Comparison of ENCODE assay signal across 25 cellular contexts in genomic region chr10:652226-652625, GRCh38. TPM values are rescaled to one million over a fixed set of nuclear protein-coding genes. Genes with fewer than 3 reads are reported as not detected.
DNase-seq lines count a peak whose midpoint lies in the region; ATAC-seq and TF ChIP-seq lines count a peak whose summit lies in the region.
"Had no signal": no experiment of that assay in that cellular context is flagged by ENCODE, and none has a peak within 500 bp of the region (broad histone marks: within the 10 kb centered on the region; RNA-seq: fewer than 3 reads in every experiment).

No MANE protein-coding gene starts in this region.

- H4K20me1 ChIP-seq in GM23338 (replicated peaks; ENCODE audit: insufficient read depth): peaks cover 22% of the 10 kb centered on the region

- H3K4me3 ChIP-seq in GM23338 (no peak overlapping the region), rectal smooth muscle tissue (ENCODE audit: low read length) (no peak overlapping the region)
- no peak overlapping the region for H3K4me3 ChIP-seq in CD8-positive, alpha-beta T cell (ENCODE audit: low read depth, low read length)
- H3K4me3 ChIP-seq: left lung, ovary, thyroid gland had no signal

- intact Hi-C loops in CD8-positive, alpha-beta T cell (cut with DNase I, micrococcal nuclease): no loop called here

- no peak for TF ChIP-seq CTCF in GM23338 (conservative IDR thresholded peaks at IDR 0.05; ENCODE audit: low read depth in 2 of 2)
- TF ChIP-seq CTCF in CD8-positive, alpha-beta T cell (IDR thresholded peaks at IDR 0.05): no peak

- H3K4me1 ChIP-seq in GM23338 (ENCODE audit: insufficient read depth) (no peaks in the 10 kb centered on the region), rectal smooth muscle tissue (ENCODE audit: control insufficient read depth, insufficient read depth, low read length) (peaks cover 25% of the 10 kb centered on the region)
- H3K4me1 ChIP-seq in CD8-positive, alpha-beta T cell (ENCODE audit: insufficient read depth, low read length): no peaks in the 10 kb centered on the region

- H3K4me1 Mint-ChIP-seq in GM23338: peaks cover 19% of the 10 kb centered on the region
- no peaks in the 10 kb centered on the region for H3K4me1 Mint-ChIP-seq in CD8-positive, alpha-beta T cell (ENCODE audit: low read depth)
- H3K4me1 Mint-ChIP-seq: activated T-helper 17 cell treated with anti-CD3 and anti-CD28 coated beads, Interleukin-2, amount 50 U/mL, for 72 hours; natural killer cell had no signal

- H3K27me3 Mint-ChIP-seq in GM23338 (ENCODE audit: insufficient read depth, low read depth, poor library complexity): peaks cover 2% of the 10 kb centered on the region
- H3K27me3 Mint-ChIP-seq in CD8-positive, alpha-beta T cell (ENCODE audit: low read depth): peaks cover 3% of the 10 kb centered on the region

- DNase-seq in GM23338 (ENCODE audit: low spot score) (no peak), SHP77 (lab: John Stamatoyannopoulos, UW) (peak; percentile 47 to 69), islet precursor cell (peak; percentile 44), germinal center (ENCODE audit: low spot score) (no peak), ureter (ENCODE audit: low spot score) (no peak)
- DNase-seq in CD8-positive, alpha-beta T cell: no peak
- DNase-seq: activated CD4-positive, alpha-beta memory T cell treated with anti-CD3 and anti-CD28 coated beads for 36 hours; activated CD8-positive, alpha-beta memory T cell treated with anti-CD3 and anti-CD28 coated beads, Interleukin-2, amount 50 U/mL, for 48 hours; central memory CD4-positive, alpha-beta T cell; left lung; mesendoderm; MV-4-11; natural killer cell; NCI-H1694 treated with DMSO at 0.1 percent for 48 hours; NCI-H2171 treated with DMSO at 0.1 percent for 48 hours; NCI-H748 treated with DMSO at 0.1 percent for 48 hours; thyroid gland had no signal

- H3K4me2 ChIP-seq in GM23338: no peak overlapping the region
- H3K4me2 ChIP-seq: KMS-11 had no signal

- no peaks in the 10 kb centered on the region for H3K9me3 Mint-ChIP-seq in GM23338
- H3K9me3 Mint-ChIP-seq in CD8-positive, alpha-beta T cell: no peaks in the 10 kb centered on the region
- H3K9me3 Mint-ChIP-seq: activated CD4-positive, alpha-beta memory T cell treated with anti-CD3 and anti-CD28 coated beads for 36 hours; activated T-helper 17 cell treated with anti-CD3 and anti-CD28 coated beads, Interleukin-2, amount 50 U/mL, for 72 hours; natural killer cell; stimulated activated naive CD8-positive, alpha-beta T cell treated with anti-CD3 and anti-CD28 coated beads, Interleukin-15, Interleukin-2, amounts not matched to agents 100 ng/mL and 50 ng/mL, for 24 hours had no signal

- H3K4me3 Mint-ChIP-seq in GM23338: no peak overlapping the region
- no peak overlapping the region for H3K4me3 Mint-ChIP-seq in CD8-positive, alpha-beta T cell
- H3K4me3 Mint-ChIP-seq: activated CD4-positive, alpha-beta memory T cell treated with anti-CD3 and anti-CD28 coated beads for 36 hours; activated naive CD8-positive, alpha-beta T cell; activated T-helper 17 cell treated with anti-CD3 and anti-CD28 coated beads, Interleukin-2, amount 50 U/mL, for 72 hours; natural killer cell; stimulated activated naive CD8-positive, alpha-beta T cell treated with anti-CD3 and anti-CD28 coated beads, Interleukin-15, Interleukin-2, amounts not matched to agents 100 ng/mL and 50 ng/mL, for 24 hours had no signal

- no peak overlapping the region for H3K9ac ChIP-seq in rectal smooth muscle tissue (ENCODE audit: low read length)
- H3K9ac ChIP-seq: KMS-11 had no signal

- POLR2A ChIA-PET in CD8-positive, alpha-beta T cell (lab: Charles Lee): no interaction called here

- no peaks in the 10 kb centered on the region for H3K9me3 ChIP-seq in CD8-positive, alpha-beta T cell (ENCODE audit: low read length)
- H3K9me3 ChIP-seq: left lung, ovary, thyroid gland had no signal

- no peaks in the 10 kb centered on the region; the same call in 2 of the 3 replicates for H3K36me3 Mint-ChIP-seq in GM23338 (ENCODE audit: low read depth)
- no peaks in the 10 kb centered on the region for H3K36me3 Mint-ChIP-seq in CD8-positive, alpha-beta T cell
- H3K36me3 Mint-ChIP-seq: activated CD4-positive, alpha-beta memory T cell treated with anti-CD3 and anti-CD28 coated beads for 36 hours; activated naive CD8-positive, alpha-beta T cell; natural killer cell had no signal

- peaks cover 19% of the 10 kb centered on the region for H3K79me2 ChIP-seq in GM23338 (replicated peaks; ENCODE audit: insufficient read depth)

- H3K9me2 ChIP-seq in GM23338 (ENCODE audit: insufficient read depth): no peaks in the 10 kb centered on the region

- H3K27me3 ChIP-seq in GM23338 (ENCODE audit: insufficient read depth) (no peaks in the 10 kb centered on the region), rectal smooth muscle tissue (ENCODE audit: control insufficient read depth, insufficient read depth, low read length) (no peaks in the 10 kb centered on the region)
- H3K27me3 ChIP-seq in CD8-positive, alpha-beta T cell (ENCODE audit: insufficient read depth, low read length): no peaks in the 10 kb centered on the region
- H3K27me3 ChIP-seq: left lung, ovary, thyroid gland had no signal

- ATAC-seq in GM23338 (peak; percentile 36; the same call in 1 of the 3 replicates), GM19035 (IDR thresholded peaks at IDR 0.05; ENCODE audit: unreplicated experiment) (no peak)
- ATAC-seq in CD8-positive, alpha-beta T cell: no peak
- ATAC-seq: activated T-helper 17 cell treated with anti-CD3 and anti-CD28 coated beads, Interleukin-2, amount 50 U/mL, for 72 hours; left lung; natural killer cell; sciatic nerve had no signal

- CTCF ChIA-PET in CD8-positive, alpha-beta T cell (lab: Charles Lee): no interaction called here

- no peak overlapping the region; the same call in 1 of the 2 replicates for H3K27ac Mint-ChIP-seq in GM23338
- H3K27ac Mint-ChIP-seq in CD8-positive, alpha-beta T cell: no peak overlapping the region
- H3K27ac Mint-ChIP-seq: activated CD4-positive, alpha-beta memory T cell treated with anti-CD3 and anti-CD28 coated beads for 36 hours; activated naive CD8-positive, alpha-beta T cell; activated T-helper 17 cell treated with anti-CD3 and anti-CD28 coated beads, Interleukin-2, amount 50 U/mL, for 72 hours; natural killer cell; stimulated activated naive CD8-positive, alpha-beta T cell treated with anti-CD3 and anti-CD28 coated beads, Interleukin-15, Interleukin-2, amounts not matched to agents 100 ng/mL and 50 ng/mL, for 24 hours had no signal

- H3K36me3 ChIP-seq in GM23338 (ENCODE audit: insufficient read depth) (no peaks in the 10 kb centered on the region), rectal smooth muscle tissue (ENCODE audit: control insufficient read depth, insufficient read depth, low read length) (no peaks in the 10 kb centered on the region)
- no peaks in the 10 kb centered on the region for H3K36me3 ChIP-seq in CD8-positive, alpha-beta T cell (ENCODE audit: insufficient read depth, low read length)
- H3K36me3 ChIP-seq: left lung, ovary, thyroid gland had no signal

- H3F3A ChIP-seq in GM23338 (replicated peaks; ENCODE audit: low read depth): no peaks in the 10 kb centered on the region

- H2AFZ ChIP-seq in GM23338: no peak overlapping the region

- no peak overlapping the region for H3K27ac ChIP-seq in GM23338 (ENCODE audit: low read depth)
- peak overlapping the region; percentile 99 for H3K27ac ChIP-seq in rectal smooth muscle tissue (ENCODE audit: low read depth, low read length)
- H3K27ac ChIP-seq in CD8-positive, alpha-beta T cell (ENCODE audit: low read depth, low read length): no peak overlapping the region
- H3K27ac ChIP-seq: KMS-11, left lung, ovary, thyroid gland had no signal

TF ChIP-seq in GM23338, 12 proteins besides CTCF, POLR2A, EP300 and RAD21:
- TF ChIP-seq EZH2phosphoT487 (IDR thresholded peaks at IDR 0.05; ENCODE audit: unreplicated experiment): no peak

RNA-seq across cellular contexts. Expression of gene DIP2C, which starts 37.2 kb away (rescaled TPM):
- 7.5 and 7.7 TPM in 2 replicates for total RNA-seq in GM23338 (2014; rRNA removed; shearing (Covaris generic))
- polyA plus RNA-seq in GM23338 (2016; fragmentation: Nextera tagmentation; extraction: Ambion mirVana): 5.0 and 5.1 TPM in 2 replicates
- total RNA-seq in CD8-positive, alpha-beta T cell: 1 to 10 TPM; 1.9 to 2.0 TPM
- 26.8 TPM for total RNA-seq in ureter

Comparison
In these comparisons a context has a peak if more than half of its experiments do, and no peak if none do; other contexts are left out.
1. DNase-seq: peak in SHP77 (2 of 2) and islet precursor cell (single experiment); none in GM23338 (single experiment), germinal center (single experiment), CD8-positive, alpha-beta T cell (0 of 7) and ureter (single experiment).